7 cellular contexts compared by ENCODE assay signal in genomic region chr3:51328206-51328605, GRCh38.
"Had no signal": no experiment of that assay in that cellular context is flagged by ENCODE, and none has a peak within 500 bp of the region (broad histone marks: within the 10 kb centered on the region; RNA-seq: fewer than 3 reads in every experiment).

No MANE protein-coding gene starts in this region.

- H2AFZ ChIP-seq: GM23248 had no signal

- H3K36me3 ChIP-seq: HAP-1 had no signal

- H3K4me1 ChIP-seq: HAP-1 had no signal

- DNase-seq: GM23248, GOT3, H7, HFFc6, IMR-90 had no signal

- H3K4me3 ChIP-seq: GM23248, HAP-1, K562 had no signal

- H3K9ac ChIP-seq: GM23248 had no signal

- H3K27ac ChIP-seq: GM23248 had no signal

- H3K9me3 ChIP-seq: HAP-1 had no signal
